ENCODE assay signal across 8 cellular contexts in genomic region chr10:75003195-75003594, GRCh38.
"Had no signal": no experiment of that assay in that cellular context is flagged by ENCODE, and none has a peak within 500 bp of the region (broad histone marks: within the 10 kb centered on the region; RNA-seq: fewer than 3 reads in every experiment).

No MANE protein-coding gene starts in this region.

- H3K27ac Mint-ChIP-seq: HFFc6 had no signal

- H3K4me3 ChIP-seq: GM23248, HAP-1, K562 had no signal

- H3K4me1 ChIP-seq: HAP-1 had no signal

- H3K4me3 Mint-ChIP-seq: HFFc6 had no signal

- H3K27ac ChIP-seq: GM23248 had no signal

- H3K36me3 ChIP-seq: HAP-1 had no signal

- H3K9me3 Mint-ChIP-seq: HFFc6 had no signal

- ATAC-seq: HCT116, K562 had no signal

- DNase-seq: GM23248, GOT3, H7, HFFc6, IMR-90 had no signal

- H3K9me3 ChIP-seq: HAP-1 had no signal
